24 cellular contexts compared by ENCODE assay signal in genomic region chr20:33990075-33990474, GRCh38.
"Had no signal": no experiment of that assay in that cellular context is flagged by ENCODE, and none has a peak within 500 bp of the region (broad histone marks: within the 10 kb centered on the region; RNA-seq: fewer than 3 reads in every experiment).

No MANE protein-coding gene starts in this region.

- H3K27ac ChIP-seq: epithelial cell of prostate, esophagus muscularis mucosa, gastrocnemius medialis, heart right ventricle, parathyroid adenoma, psoas muscle, spleen, stomach, thoracic aorta, transverse colon had no signal

- DNase-seq: effector memory CD8-positive, alpha-beta T cell; gastrocnemius medialis; heart right ventricle; hypothalamus; kidney glomerular epithelial cell; mesendoderm; naive thymus-derived CD4-positive, alpha-beta T cell; occipital lobe; psoas muscle; retina; spleen; stimulated activated CD4-positive, alpha-beta T cell treated with anti-CD3 and anti-CD28 coated beads, Interleukin-15, amount 100 ng/mL, for 24 hours; stimulated activated CD4-positive, alpha-beta T cell treated with anti-CD3 and anti-CD28 coated beads, Interleukin-1b, Interleukin-23, amount 100 ng/mL, for 48 hours; stimulated activated CD4-positive, alpha-beta T cell treated with anti-CD3 and anti-CD28 coated beads, Interleukin-4, amount 100 ng/mL, for 24 hours; stomach; substantia nigra; transverse colon had no signal

- H3K4me3 Mint-ChIP-seq: dendritic cell treated with granulocyte-macrophage colony-stimulating factor and Interleukin-4, amounts not matched to agents 40 ng/mL and 50 ng/mL, for 4 days; effector memory CD8-positive, alpha-beta T cell; stimulated activated memory B cell treated with anti-CD40 and anti-IgM and Interleukin-4, amounts not matched to agents 10 μg/mL and 1 μg/mL and 100 μg/mL, for 72 hours had no signal

- H3K36me3 ChIP-seq: esophagus muscularis mucosa, gastrocnemius medialis, heart right ventricle, spleen, stomach, thoracic aorta, transverse colon had no signal

- H3K27me3 Mint-ChIP-seq: dendritic cell treated with granulocyte-macrophage colony-stimulating factor and Interleukin-4, amounts not matched to agents 40 ng/mL and 50 ng/mL, for 4 days; effector memory CD8-positive, alpha-beta T cell; naive thymus-derived CD4-positive, alpha-beta T cell; stimulated activated memory B cell treated with anti-CD40 and anti-IgM and Interleukin-4, amounts not matched to agents 10 μg/mL and 1 μg/mL and 100 μg/mL, for 72 hours had no signal

- H3K4me3 ChIP-seq: esophagus muscularis mucosa, gastrocnemius medialis, heart right ventricle, psoas muscle, spleen, stomach, thoracic aorta, transverse colon had no signal

- H3K27me3 ChIP-seq: esophagus muscularis mucosa, gastrocnemius medialis, heart right ventricle, spleen, stomach, transverse colon had no signal

- H3K27ac Mint-ChIP-seq: dendritic cell treated with granulocyte-macrophage colony-stimulating factor and Interleukin-4, amounts not matched to agents 40 ng/mL and 50 ng/mL, for 4 days; effector memory CD8-positive, alpha-beta T cell; stimulated activated memory B cell treated with anti-CD40 and anti-IgM and Interleukin-4, amounts not matched to agents 10 μg/mL and 1 μg/mL and 100 μg/mL, for 72 hours had no signal

- ATAC-seq: effector memory CD8-positive, alpha-beta T cell; gastrocnemius medialis; heart right ventricle; naive thymus-derived CD4-positive, alpha-beta T cell; psoas muscle; sciatic nerve; stimulated activated memory B cell treated with anti-CD40 and anti-IgM and Interleukin-4, amounts not matched to agents 10 μg/mL and 1 μg/mL and 100 μg/mL, for 72 hours had no signal

- H3K9me3 ChIP-seq: esophagus muscularis mucosa, gastrocnemius medialis, heart right ventricle, psoas muscle, spleen, stomach, thoracic aorta, transverse colon had no signal

- H3K9me3 Mint-ChIP-seq: dendritic cell treated with granulocyte-macrophage colony-stimulating factor and Interleukin-4, amounts not matched to agents 40 ng/mL and 50 ng/mL, for 4 days; effector memory CD8-positive, alpha-beta T cell; stimulated activated memory B cell treated with anti-CD40 and anti-IgM and Interleukin-4, amounts not matched to agents 10 μg/mL and 1 μg/mL and 100 μg/mL, for 72 hours had no signal
